11 cellular contexts compared by ENCODE assay signal in the genomic region with DNA sequence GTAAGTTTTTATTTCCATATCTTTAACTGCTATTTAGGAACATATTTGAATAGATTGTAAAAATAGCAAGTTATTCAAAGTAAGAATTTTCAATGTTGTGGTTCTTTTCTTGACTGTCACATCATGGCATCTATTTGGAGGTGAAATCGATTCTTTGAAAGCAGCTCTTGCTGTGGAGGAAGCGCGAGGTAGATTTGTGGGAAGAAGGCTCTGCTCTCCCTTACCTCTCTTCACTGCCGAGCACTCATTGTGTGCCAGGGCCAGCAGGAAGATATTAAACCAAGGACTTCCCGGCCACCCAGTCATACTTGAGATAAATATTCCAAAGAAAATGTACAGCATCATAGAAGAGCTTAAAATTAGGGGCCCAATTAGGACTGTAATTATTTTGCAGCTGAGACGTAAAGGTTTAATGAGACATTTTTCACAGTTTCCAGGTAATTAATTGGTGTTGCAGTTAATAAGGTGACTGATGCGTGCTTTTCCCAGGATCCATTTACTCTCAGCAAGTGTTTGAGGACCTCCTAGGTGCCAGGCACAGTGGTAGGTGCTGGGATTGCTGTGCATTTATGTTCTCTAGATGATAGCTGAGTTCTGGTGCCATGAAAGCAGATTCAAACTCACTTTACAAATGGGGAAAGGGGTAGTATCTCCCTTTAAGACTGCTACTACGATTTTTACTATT.
A peak's percentile ranks its signal among the peaks of the same experiment; 100 is the strongest.
DNase-seq lines count a peak whose midpoint lies in the region; ATAC-seq and TF ChIP-seq lines count a peak whose summit lies in the region.
"Had no signal": no experiment of that assay in that cellular context is flagged by ENCODE, and none has a peak within 500 bp of the region (broad histone marks: within the 10 kb centered on the region; RNA-seq: fewer than 3 reads in every experiment).

No MANE protein-coding gene starts in this region.

- DNase-seq in activated naive CD4-positive, alpha-beta T cell treated with anti-CD3 and anti-CD28 coated beads for 36 hours, result no peak
- no peak for DNase-seq in activated naive CD4-positive, alpha-beta T cell treated with anti-CD3 and anti-CD28 coated beads, Interleukin-2, amount 50 U/mL, for 16 hours
- DNase-seq in Peyer's patch (no peak), esophagus squamous epithelium (lab: John Stamatoyannopoulos, UW) (no peak), tibial nerve (ENCODE audit: low spot score in 2 of 2) (no peak), Ammon's horn (ENCODE audit: low spot score) (no peak), medulla oblongata (ENCODE audit: extremely low spot score) (no peak)
- DNase-seq: cortex of kidney, GF-D8 had no signal

- TF ChIP-seq CTCF in Peyer's patch (IDR thresholded peaks at IDR 0.05) (no peak), esophagus squamous epithelium (IDR thresholded peaks at IDR 0.05) (no peak), tibial nerve (IDR thresholded peaks at IDR 0.05) (no peak)

- no peaks in the 10 kb centered on the region for H3K27me3 Mint-ChIP-seq in activated naive CD4-positive, alpha-beta T cell treated with anti-CD3 and anti-CD28 coated beads for 36 hours (ENCODE audit: low read depth)

- H3K4me3 ChIP-seq in Peyer's patch, result no peak overlapping the region
- H3K4me3 ChIP-seq in esophagus squamous epithelium, result no peak overlapping the region
- no peak overlapping the region for H3K4me3 ChIP-seq in tibial nerve
- H3K4me3 ChIP-seq: lung had no signal

- H3K4me1 ChIP-seq in Peyer's patch (peaks cover 0 to 31% (median 19%) of the 10 kb centered on the region in 4 donors), esophagus squamous epithelium (peaks cover 3 to 56% (median 8%) of the 10 kb centered on the region in 3 donors), tibial nerve (peaks cover 0 to 23% (median 15%) of the 10 kb centered on the region in 4 donors)

- WGBS in esophagus squamous epithelium, 2 donors, result 75 to 77% methylated on average over 8 of the region's 8 CpGs
- 74 to 87% methylated on average over 8 of the region's 8 CpGs for WGBS in tibial nerve, 2 donors

- H3K27ac Mint-ChIP-seq in activated naive CD4-positive, alpha-beta T cell treated with anti-CD3 and anti-CD28 coated beads for 36 hours, result peak overlapping the region; percentile 85

- TF ChIP-seq EP300 in tibial nerve (IDR thresholded peaks at IDR 0.05), result no peak

- H3K27ac ChIP-seq in Peyer's patch, result peak overlapping the region; percentile 21 to 79 (median 62)
- peak overlapping the region in 3 of 4 donors; percentile 17 to 52 (median 51) for H3K27ac ChIP-seq in esophagus squamous epithelium
- peak overlapping the region in 3 of 4 donors; percentile 3 to 39 (median 29) for H3K27ac ChIP-seq in tibial nerve

- no peak for TF ChIP-seq POLR2A in Peyer's patch (IDR thresholded peaks at IDR 0.05)
- TF ChIP-seq POLR2A in esophagus squamous epithelium (IDR thresholded peaks at IDR 0.05), result no peak
- TF ChIP-seq POLR2A in tibial nerve (IDR thresholded peaks at IDR 0.05), result no peak

- intact Hi-C loops in activated naive CD4-positive, alpha-beta T cell treated with anti-CD3 and anti-CD28 coated beads for 36 hours (cut with micrococcal nuclease), result loop anchor here (5.0 kb wide), 1 partner anchor 307 kb away; no protein-coding TSS in a partner anchor
- intact Hi-C loops in esophagus squamous epithelium (cut with DNase I), result no loop called here

- CTCF ChIA-PET in activated naive CD4-positive, alpha-beta T cell treated with anti-CD3 and anti-CD28 coated beads for 36 hours (lab: Charles Lee), result interaction anchor here (1.1 to 2.3 kb wide), 5 partner anchors 9 to 168 kb away, joined by 3 to 10 read pairs (median 3); no protein-coding TSS in a partner anchor

- no peak for ATAC-seq in HG02938 (IDR thresholded peaks at IDR 0.05; ENCODE audit: unreplicated experiment)

- peaks cover 82% of the 10 kb centered on the region for H3K4me1 Mint-ChIP-seq in activated naive CD4-positive, alpha-beta T cell treated with anti-CD3 and anti-CD28 coated beads for 36 hours (ENCODE audit: low read depth)

- no peaks in the 10 kb centered on the region for H3K36me3 ChIP-seq in Peyer's patch
- H3K36me3 ChIP-seq in esophagus squamous epithelium, result peaks cover 0 to 28% (median 0%) of the 10 kb centered on the region in 3 donors
- H3K36me3 ChIP-seq in tibial nerve, result peaks cover 0 to 12% (median 0%) of the 10 kb centered on the region in 3 donors

- peaks cover 2% of the 10 kb centered on the region for H3K9me3 Mint-ChIP-seq in activated naive CD4-positive, alpha-beta T cell treated with anti-CD3 and anti-CD28 coated beads for 36 hours

- H3K36me3 Mint-ChIP-seq in activated naive CD4-positive, alpha-beta T cell treated with anti-CD3 and anti-CD28 coated beads for 36 hours (ENCODE audit: low read depth), result peaks cover 17% of the 10 kb centered on the region

- peak overlapping the region; percentile 51 for H3K4me3 Mint-ChIP-seq in activated naive CD4-positive, alpha-beta T cell treated with anti-CD3 and anti-CD28 coated beads for 36 hours

- H3K27me3 ChIP-seq in Peyer's patch (no peaks in the 10 kb centered on the region), esophagus squamous epithelium (no peaks in the 10 kb centered on the region), tibial nerve (no peaks in the 10 kb centered on the region)

- H3K9me3 ChIP-seq in Peyer's patch (no peaks in the 10 kb centered on the region), esophagus squamous epithelium (no peaks in the 10 kb centered on the region), tibial nerve (no peaks in the 10 kb centered on the region)
